2 cellular contexts compared by ENCODE assay signal in the genomic region with DNA sequence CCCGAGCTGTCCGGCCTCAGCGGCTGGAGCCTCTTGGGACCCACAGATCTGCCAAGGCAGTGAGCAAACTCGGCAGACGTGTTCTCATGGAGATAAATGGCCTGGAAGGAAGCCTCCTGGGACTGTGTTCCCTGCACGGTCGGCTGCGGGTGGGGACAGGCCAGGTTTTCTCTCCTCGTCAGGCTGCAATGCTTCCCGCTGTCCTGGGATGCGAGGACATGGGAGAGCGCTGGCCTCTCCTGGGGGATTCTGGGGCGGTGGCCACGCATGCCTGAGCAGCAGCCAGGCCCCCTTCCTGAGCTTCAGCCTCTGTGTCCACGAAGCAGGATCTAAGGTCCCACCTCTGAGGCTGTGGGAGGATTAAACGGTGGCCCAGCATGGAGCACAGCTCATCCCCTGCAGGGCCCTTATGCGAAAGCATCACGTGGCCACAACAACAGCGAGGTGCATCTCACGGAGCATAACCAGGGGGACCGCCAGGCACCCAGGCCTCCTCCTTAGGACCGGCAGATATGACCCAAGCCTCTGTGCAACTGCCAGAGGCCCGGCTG.
TF ChIP-seq lines count a peak whose summit lies in the region.

No MANE protein-coding gene starts in this region.

TF ChIP-seq in GM23338, 12 proteins besides CTCF, POLR2A, EP300 and RAD21 (continued from another document):
- TF ChIP-seq, protein P1, sequence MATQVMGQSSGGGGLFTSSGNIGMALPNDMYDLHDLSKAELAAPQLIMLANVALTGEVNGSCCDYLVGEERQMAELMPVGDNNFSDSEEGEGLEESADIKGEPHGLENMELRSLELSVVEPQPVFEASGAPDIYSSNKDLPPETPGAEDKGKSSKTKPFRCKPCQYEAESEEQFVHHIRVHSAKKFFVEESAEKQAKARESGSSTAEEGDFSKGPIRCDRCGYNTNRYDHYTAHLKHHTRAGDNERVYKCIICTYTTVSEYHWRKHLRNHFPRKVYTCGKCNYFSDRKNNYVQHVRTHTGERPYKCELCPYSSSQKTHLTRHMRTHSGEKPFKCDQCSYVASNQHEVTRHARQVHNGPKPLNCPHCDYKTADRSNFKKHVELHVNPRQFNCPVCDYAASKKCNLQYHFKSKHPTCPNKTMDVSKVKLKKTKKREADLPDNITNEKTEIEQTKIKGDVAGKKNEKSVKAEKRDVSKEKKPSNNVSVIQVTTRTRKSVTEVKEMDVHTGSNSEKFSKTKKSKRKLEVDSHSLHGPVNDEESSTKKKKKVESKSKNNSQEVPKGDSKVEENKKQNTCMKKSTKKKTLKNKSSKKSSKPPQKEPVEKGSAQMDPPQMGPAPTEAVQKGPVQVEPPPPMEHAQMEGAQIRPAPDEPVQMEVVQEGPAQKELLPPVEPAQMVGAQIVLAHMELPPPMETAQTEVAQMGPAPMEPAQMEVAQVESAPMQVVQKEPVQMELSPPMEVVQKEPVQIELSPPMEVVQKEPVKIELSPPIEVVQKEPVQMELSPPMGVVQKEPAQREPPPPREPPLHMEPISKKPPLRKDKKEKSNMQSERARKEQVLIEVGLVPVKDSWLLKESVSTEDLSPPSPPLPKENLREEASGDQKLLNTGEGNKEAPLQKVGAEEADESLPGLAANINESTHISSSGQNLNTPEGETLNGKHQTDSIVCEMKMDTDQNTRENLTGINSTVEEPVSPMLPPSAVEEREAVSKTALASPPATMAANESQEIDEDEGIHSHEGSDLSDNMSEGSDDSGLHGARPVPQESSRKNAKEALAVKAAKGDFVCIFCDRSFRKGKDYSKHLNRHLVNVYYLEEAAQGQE (IDR thresholded peaks at IDR 0.05; ENCODE audit: unreplicated experiment) = no peak

TF ChIP-seq in HEK293T, 16 proteins besides CTCF, POLR2A, EP300 and RAD21 (continued from another document):
- no peak for TF ChIP-seq PKNOX1 (IDR thresholded peaks at IDR 0.05)
- no peak for TF ChIP-seq SP1 (IDR thresholded peaks at IDR 0.05)
